In genomic region chr4:89957527-89957926, GRCh38 we compare ENCODE assay signal across 31 cellular contexts.
"Had no signal": no experiment of that assay in that cellular context is flagged by ENCODE, and none has a peak within 500 bp of the region (broad histone marks: within the 10 kb centered on the region; RNA-seq: fewer than 3 reads in every experiment).

No MANE protein-coding gene starts in this region.

- ATAC-seq: effector memory CD8-positive, alpha-beta T cell; left lung; lower lobe of right lung; mucosa of descending colon; natural killer cell treated with Interleukin-12 subunit alpha and Interleukin-12 subunit beta and Interleukin-15 and Interleukin-18, amount 100 ng/mL, for 72 hours; psoas muscle; stimulated activated naive B cell treated with anti-CD40 and anti-IgM and Interleukin-4, amounts not matched to agents 10 μg/mL and 1 μg/mL and 100 μg/mL, for 72 hours; T-cell had no signal

- H3K27ac Mint-ChIP-seq: activated naive CD4-positive, alpha-beta T cell treated with anti-CD3 and anti-CD28 coated beads, Interleukin-2, amount 10 ng/mL, durations not matched to agents 7 days and 5 days; activated naive CD8-positive, alpha-beta T cell treated with anti-CD3 and anti-CD28 coated beads, Interleukin-2, amount 10 ng/mL, durations not matched to agents 7 days and 5 days; activated T-helper 1 cell treated with anti-CD3 and anti-CD28 coated beads, Interleukin-12 subunit alpha, Interleukin-12 subunit beta, Interleukin-2, Interleukin-4 antibody, amounts not matched to agents 30 ng/mL and 10 ng/mL and 1 ng/mL, durations not matched to agents 14 hours and 24 hours and 36 hours; brain; effector memory CD8-positive, alpha-beta T cell; natural killer cell treated with Interleukin-12 subunit alpha and Interleukin-12 subunit beta and Interleukin-15 and Interleukin-18, amount 100 ng/mL, for 72 hours; stimulated activated naive B cell treated with anti-CD40 and anti-IgM and Interleukin-4, amounts not matched to agents 10 μg/mL and 1 μg/mL and 100 μg/mL, for 72 hours; T-cell had no signal

- H3K27me3 ChIP-seq: ascending aorta, cardiac muscle cell, left lung, ovary, sigmoid colon, stomach, thyroid gland, upper lobe of left lung had no signal

- H3K4me1 ChIP-seq: ascending aorta, left lung, lower lobe of right lung, psoas muscle, sigmoid colon, stomach, thyroid gland, upper lobe of left lung had no signal

- H3K4me3 Mint-ChIP-seq: activated naive CD4-positive, alpha-beta T cell treated with anti-CD3 and anti-CD28 coated beads, Interleukin-2, amount 10 ng/mL, durations not matched to agents 7 days and 5 days; activated naive CD8-positive, alpha-beta T cell treated with anti-CD3 and anti-CD28 coated beads, Interleukin-2, amount 10 ng/mL, durations not matched to agents 7 days and 5 days; activated T-helper 1 cell treated with anti-CD3 and anti-CD28 coated beads, Interleukin-12 subunit alpha, Interleukin-12 subunit beta, Interleukin-2, Interleukin-4 antibody, amounts not matched to agents 30 ng/mL and 10 ng/mL and 1 ng/mL, durations not matched to agents 14 hours and 24 hours and 36 hours; brain; effector memory CD8-positive, alpha-beta T cell; natural killer cell treated with Interleukin-12 subunit alpha and Interleukin-12 subunit beta and Interleukin-15 and Interleukin-18, amount 100 ng/mL, for 72 hours; stimulated activated naive B cell treated with anti-CD40 and anti-IgM and Interleukin-4, amounts not matched to agents 10 μg/mL and 1 μg/mL and 100 μg/mL, for 72 hours; T-cell had no signal

- H3K4me3 ChIP-seq: ascending aorta, cardiac muscle cell, left lung, lower lobe of right lung, mucosa of descending colon, ovary, psoas muscle, sigmoid colon, stomach, thyroid gland, upper lobe of left lung had no signal

- H3K27ac ChIP-seq: ascending aorta, cardiac muscle cell, lower lobe of right lung, ovary, psoas muscle, sigmoid colon, stomach, thyroid gland, upper lobe of left lung had no signal

- H3K9me3 ChIP-seq: ascending aorta, left lung, lower lobe of right lung, mucosa of descending colon, ovary, psoas muscle, sigmoid colon, stomach, thyroid gland, upper lobe of left lung had no signal

- H3K27me3 Mint-ChIP-seq: stimulated activated naive B cell treated with anti-CD40 and anti-IgM and Interleukin-4, amounts not matched to agents 10 μg/mL and 1 μg/mL and 100 μg/mL, for 72 hours had no signal

- H3K9me3 Mint-ChIP-seq: activated naive CD4-positive, alpha-beta T cell treated with anti-CD3 and anti-CD28 coated beads, Interleukin-2, amount 10 ng/mL, durations not matched to agents 7 days and 5 days; activated naive CD8-positive, alpha-beta T cell treated with anti-CD3 and anti-CD28 coated beads, Interleukin-2, amount 10 ng/mL, durations not matched to agents 7 days and 5 days; activated T-helper 1 cell treated with anti-CD3 and anti-CD28 coated beads, Interleukin-12 subunit alpha, Interleukin-12 subunit beta, Interleukin-2, Interleukin-4 antibody, amounts not matched to agents 30 ng/mL and 10 ng/mL and 1 ng/mL, durations not matched to agents 14 hours and 24 hours and 36 hours; brain; natural killer cell treated with Interleukin-12 subunit alpha and Interleukin-12 subunit beta and Interleukin-15 and Interleukin-18, amount 100 ng/mL, for 72 hours; stimulated activated naive B cell treated with anti-CD40 and anti-IgM and Interleukin-4, amounts not matched to agents 10 μg/mL and 1 μg/mL and 100 μg/mL, for 72 hours; T-cell had no signal

- DNase-seq: activated CD4-positive, alpha-beta T cell treated with anti-CD3 and anti-CD28 coated beads for 4 hours; activated CD4-positive, alpha-beta T cell treated with anti-CD3 and anti-CD28 coated beads, Interleukin-2, amount 50 U/mL, for 48 hours; activated CD8-positive, alpha-beta memory T cell treated with anti-CD3 and anti-CD28 coated beads, Interleukin-2, amount 50 U/mL, for 4 hours; activated gamma-delta T cell; activated naive CD4-positive, alpha-beta T cell treated with anti-CD3 and anti-CD28 coated beads, Interleukin-2, amount 10 ng/mL, durations not matched to agents 7 days and 5 days; activated naive CD8-positive, alpha-beta T cell treated with anti-CD3 and anti-CD28 coated beads, Interleukin-2, amount 10 ng/mL, durations not matched to agents 7 days and 5 days; activated T-cell treated with anti-CD3 and anti-CD28 coated beads, Interleukin-2, amount 50 U/mL, for 1 hour; cortex of kidney; effector memory CD8-positive, alpha-beta T cell; head of caudate nucleus; hypothalamus; kidney glomerular epithelial cell; left lung; lower lobe of right lung; mucosa of descending colon; ovary; psoas muscle; sigmoid colon; small intestine; stimulated activated CD4-positive, alpha-beta T cell treated with anti-CD3 and anti-CD28 coated beads, Interleukin-1b, Interleukin-23, amount 100 ng/mL, for 48 hours; stimulated activated CD4-positive, alpha-beta T cell treated with anti-CD3 and anti-CD28 coated beads, Interleukin-4, amount 100 ng/mL, for 4 hours; stimulated activated naive B cell treated with anti-CD40 and anti-IgM and Interleukin-4, amounts not matched to agents 10 μg/mL and 1 μg/mL and 100 μg/mL, for 72 hours; stomach; T-cell; thyroid gland; upper lobe of left lung had no signal

- H3K36me3 ChIP-seq: ascending aorta, cardiac muscle cell, left lung, lower lobe of right lung, ovary, sigmoid colon, stomach, thyroid gland, upper lobe of left lung had no signal

- H3K36me3 Mint-ChIP-seq: activated naive CD4-positive, alpha-beta T cell treated with anti-CD3 and anti-CD28 coated beads, Interleukin-2, amount 10 ng/mL, durations not matched to agents 7 days and 5 days; activated naive CD8-positive, alpha-beta T cell treated with anti-CD3 and anti-CD28 coated beads, Interleukin-2, amount 10 ng/mL, durations not matched to agents 7 days and 5 days; brain; natural killer cell treated with Interleukin-12 subunit alpha and Interleukin-12 subunit beta and Interleukin-15 and Interleukin-18, amount 100 ng/mL, for 72 hours; stimulated activated naive B cell treated with anti-CD40 and anti-IgM and Interleukin-4, amounts not matched to agents 10 μg/mL and 1 μg/mL and 100 μg/mL, for 72 hours; T-cell had no signal

- H3K4me1 Mint-ChIP-seq: activated naive CD4-positive, alpha-beta T cell treated with anti-CD3 and anti-CD28 coated beads, Interleukin-2, amount 10 ng/mL, durations not matched to agents 7 days and 5 days; activated naive CD8-positive, alpha-beta T cell treated with anti-CD3 and anti-CD28 coated beads, Interleukin-2, amount 10 ng/mL, durations not matched to agents 7 days and 5 days; stimulated activated naive B cell treated with anti-CD40 and anti-IgM and Interleukin-4, amounts not matched to agents 10 μg/mL and 1 μg/mL and 100 μg/mL, for 72 hours; T-cell had no signal
